In genomic region chr20:49283176-49283702, GRCh38 we compare ENCODE assay signal across 10 cellular contexts. TPM values are rescaled to one million over a fixed set of nuclear protein-coding genes. Genes with fewer than 3 reads are reported as not detected.
A peak's percentile ranks its signal among the peaks of the same experiment; 100 is the strongest.
DNase-seq lines count a peak whose midpoint lies in the region; ATAC-seq, FAIRE-seq and TF ChIP-seq lines count a peak whose summit lies in the region.
"Had no signal": no experiment of that assay in that cellular context is flagged by ENCODE, and none has a peak within 500 bp of the region (broad histone marks: within the 10 kb centered on the region; RNA-seq: fewer than 3 reads in every experiment).

No MANE protein-coding gene starts in this region.

- no peak overlapping the region for H2AFZ ChIP-seq in endothelial cell of umbilical vein (ENCODE audit: low read depth, low read length)

- DNase-seq in T-helper 1 cell (no peak), RWPE2 (ENCODE audit: low spot score) (no peak), endothelial cell of umbilical vein (ENCODE audit: low read depth, low spot score) (no peak), skeletal muscle cell (ENCODE audit: low read depth) (no peak), NCI-H1417 treated with DMSO at 0.1 percent for 48 hours (lab: John Stamatoyannopoulos, UW) (no peak), hippocampal formation (lab: John Stamatoyannopoulos, UW) (no peak)
- DNase-seq: posterior cingulate gyrus; stimulated activated naive CD4-positive, alpha-beta T cell treated with Interleukin-2 at 50 U/mL for 16 hours had no signal

- TF ChIP-seq CTCF in RWPE2 (IDR thresholded peaks at IDR 0.05; ENCODE audit: poor library complexity, severe bottlenecking) (no peak), endothelial cell of umbilical vein (IDR thresholded peaks at IDR 0.05; ENCODE audit: extremely low read depth in 1 of 2, insufficient read depth in 1 of 2, low read depth in 1 of 2, low read length in 2 of 2) (no peak)

- CTCF ChIA-PET in endothelial cell of umbilical vein (lab: Charles Lee): interaction anchor here (1.1 to 4.0 kb wide), 3 partner anchors 9 to 37 kb away, joined by 4 to 15 read pairs (median 8); no protein-coding TSS in a partner anchor

- H3K9me3 ChIP-seq in RWPE2 (ENCODE audit: severe bottlenecking) (peaks cover 30% of the 10 kb centered on the region), endothelial cell of umbilical vein (replicated peaks; ENCODE audit: control insufficient read depth, insufficient read depth, low read length) (no peaks in the 10 kb centered on the region)

- peak overlapping the region; percentile 93 for H3K4me3 Mint-ChIP-seq in T-helper 1 cell treated with Interleukin-12 subunit alpha and Interleukin-12 subunit beta and Interleukin-4 antibody, amounts not matched to agents 30 μg/mL and 1 μg/mL, for 36 hours

- peak overlapping the region; percentile 18 for H3K9ac ChIP-seq in endothelial cell of umbilical vein (replicated peaks; ENCODE audit: extremely low read depth, insufficient read depth, low read length)

- intact Hi-C loops in endothelial cell of umbilical vein (cut with micrococcal nuclease): no loop called here

- H3K27me3 ChIP-seq in RWPE2 (ENCODE audit: insufficient read depth, poor library complexity, severe bottlenecking) (no peaks in the 10 kb centered on the region), endothelial cell of umbilical vein (ENCODE audit: control insufficient read depth in 2 of 2, insufficient read depth in 2 of 2, low read length in 2 of 2) (no peaks in the 10 kb centered on the region)

- H3K9me1 ChIP-seq in endothelial cell of umbilical vein (replicated peaks; ENCODE audit: control insufficient read depth, extremely low read depth, insufficient read depth, low read length): no peaks in the 10 kb centered on the region

- peaks cover 91% of the 10 kb centered on the region for H3K79me2 ChIP-seq in endothelial cell of umbilical vein (ENCODE audit: control insufficient read depth, insufficient read depth, low read length)

- peak overlapping the region; percentile 87 for H3K27ac ChIP-seq in RWPE2 (ENCODE audit: poor library complexity, severe bottlenecking)
- H3K27ac ChIP-seq in endothelial cell of umbilical vein (ENCODE audit: insufficient read depth, low read depth, low read length): no peak overlapping the region

- peak overlapping the region; percentile 99 for H3K4me2 ChIP-seq in endothelial cell of umbilical vein (ENCODE audit: insufficient read depth, low read length)

- peaks cover 71% of the 10 kb centered on the region for H3K9me3 Mint-ChIP-seq in T-helper 1 cell treated with Interleukin-12 subunit alpha and Interleukin-12 subunit beta and Interleukin-4 antibody, amounts not matched to agents 30 μg/mL and 1 μg/mL, for 36 hours

- TF ChIP-seq POLR2A in endothelial cell of umbilical vein (IDR thresholded peaks at IDR 0.05; ENCODE audit: low read depth, low read length): peak; percentile 60

- peaks cover 40% of the 10 kb centered on the region for H4K20me1 ChIP-seq in endothelial cell of umbilical vein (replicated peaks; ENCODE audit: control insufficient read depth, extremely low read depth, insufficient read depth, low read length)

- POLR2A ChIA-PET in endothelial cell of umbilical vein (lab: Charles Lee): no interaction called here

- peaks cover 99% of the 10 kb centered on the region for H3K36me3 Mint-ChIP-seq in T-helper 1 cell treated with Interleukin-12 subunit alpha and Interleukin-12 subunit beta and Interleukin-4 antibody, amounts not matched to agents 30 μg/mL and 1 μg/mL, for 36 hours (ENCODE audit: low read depth)

- no peaks in the 10 kb centered on the region for H3K27me3 Mint-ChIP-seq in T-helper 1 cell treated with Interleukin-12 subunit alpha and Interleukin-12 subunit beta and Interleukin-4 antibody, amounts not matched to agents 30 μg/mL and 1 μg/mL, for 36 hours (ENCODE audit: low read depth)

- H3K4me1 Mint-ChIP-seq in T-helper 1 cell treated with Interleukin-12 subunit alpha and Interleukin-12 subunit beta and Interleukin-4 antibody, amounts not matched to agents 30 μg/mL and 1 μg/mL, for 36 hours (ENCODE audit: low read depth): peaks cover 63% of the 10 kb centered on the region

- peak overlapping the region; percentile 62 for H3K27ac Mint-ChIP-seq in T-helper 1 cell treated with Interleukin-12 subunit alpha and Interleukin-12 subunit beta and Interleukin-4 antibody, amounts not matched to agents 30 μg/mL and 1 μg/mL, for 36 hours

- ATAC-seq in RWPE2 (ENCODE audit: low read depth) (no peak), GM21619 (IDR thresholded peaks at IDR 0.05; ENCODE audit: unreplicated experiment) (no peak)

- H3K4me3 ChIP-seq in RWPE2 (ENCODE audit: severe bottlenecking) (no peak overlapping the region), endothelial cell of umbilical vein (replicated peaks in 1 of 3; ENCODE audit: insufficient read depth in 1 of 3, low read depth in 1 of 3, low read length in 3 of 3) (peak overlapping the region; percentile 5 to 95 (median 11)), skeletal muscle cell (ENCODE audit: low read depth, low read length) (peak overlapping the region; percentile 8)

- no TSS peak for BruUV-seq in endothelial cell of umbilical vein (replicated peaks; lab: Mats Ljungman, UMichigan)

- no peak for FAIRE-seq in endothelial cell of umbilical vein (lab: Jason Lieb, UNC)

- dilution Hi-C loops in endothelial cell of umbilical vein (cut with MboI; ENCODE audit: extremely low pct_ligation_motif_present, low sequenced_read_pairs): no loop called here

- H3K4me1 ChIP-seq in RWPE2 (ENCODE audit: insufficient read depth, poor library complexity, severe bottlenecking): peaks cover 70% of the 10 kb centered on the region
- H3K4me1 ChIP-seq in endothelial cell of umbilical vein (ENCODE audit: control insufficient read depth, extremely low read depth, insufficient read depth, low read length): peaks cover 69% of the 10 kb centered on the region

- peaks cover 97% of the 10 kb centered on the region for H3K36me3 ChIP-seq in RWPE2 (ENCODE audit: low read depth)
- peaks cover 66 to 78% of the 10 kb centered on the region in 2 experiments for H3K36me3 ChIP-seq in endothelial cell of umbilical vein (ENCODE audit: control insufficient read depth in 2 of 2, extremely low read depth in 1 of 2, insufficient read depth in 2 of 2, low read length in 2 of 2)

TF ChIP-seq in endothelial cell of umbilical vein, 7 proteins besides CTCF, POLR2A, EP300 and RAD21:
- TF ChIP-seq EZH2 (IDR thresholded peaks at IDR 0.05; ENCODE audit: borderline replicate concordance, low read depth, low read length, severe bottlenecking) (no peak), POLR2AphosphoS5 (IDR thresholded peaks at IDR 0.05; ENCODE audit: insufficient read depth, low read depth, low read length) (no peak), MYC (IDR thresholded peaks at IDR 0.05; ENCODE audit: low read depth, low read length) (no peak)

RNA-seq across cellular contexts. Expression of gene ZNFX1, which starts 5.4 kb away (rescaled TPM):
- 26.5 and 27.9 TPM in 2 replicates for total RNA-seq in endothelial cell of umbilical vein
- polyA plus RNA-seq in endothelial cell of umbilical vein: 6.8 and 8.3 TPM in 2 replicates
- polyA plus RNA-seq in endothelial cell of umbilical vein (2011; cell fraction: cytosol; rRNA removed): 7.8 and 8.6 TPM in 2 replicates
- 10.1 and 13.9 TPM in 2 replicates for polyA plus RNA-seq in endothelial cell of umbilical vein (2011; cell fraction: nucleus; rRNA removed)
- polyA plus RNA-seq in endothelial cell of umbilical vein (2012): 24.5 and 24.7 TPM in 2 replicates
- polyA minus RNA-seq in endothelial cell of umbilical vein: 24.3 and 29.8 TPM in 2 replicates
- polyA minus RNA-seq in endothelial cell of umbilical vein (2011; cell fraction: cytosol; rRNA and poly(A)+ RNA removed): 13.3 TPM
- 12.7 and 22.2 TPM in 2 replicates for polyA minus RNA-seq in endothelial cell of umbilical vein (2011; cell fraction: nucleus; rRNA and poly(A)+ RNA removed)
